ENCODE assay signal across 20 cellular contexts in the genomic region with DNA sequence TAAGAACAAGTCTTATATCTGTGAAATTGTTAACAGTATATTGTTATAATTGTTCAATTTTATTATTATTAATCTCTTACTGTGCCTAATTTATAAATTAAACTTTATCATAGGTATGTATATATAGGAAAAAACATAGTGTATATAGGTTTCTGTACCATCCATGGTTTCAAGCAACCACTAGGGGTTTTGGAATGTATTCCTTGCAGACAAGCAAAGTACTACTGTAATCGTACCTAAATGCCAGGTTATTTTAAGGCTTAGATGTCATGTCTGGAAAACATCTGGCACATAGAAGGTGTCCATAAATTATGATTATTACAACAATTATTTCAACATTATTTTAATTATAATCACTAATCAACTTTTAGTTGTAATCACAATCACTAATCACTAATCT. TPM values are rescaled to one million over a fixed set of nuclear protein-coding genes. Genes with fewer than 3 reads are reported as not detected.
DNase-seq lines count a peak whose midpoint lies in the region; ATAC-seq and TF ChIP-seq lines count a peak whose summit lies in the region.
"Had no signal": no experiment of that assay in that cellular context is flagged by ENCODE, and none has a peak within 500 bp of the region (broad histone marks: within the 10 kb centered on the region; RNA-seq: fewer than 3 reads in every experiment).

No MANE protein-coding gene starts in this region.

- TF ChIP-seq CTCF in C4-2B (conservative IDR thresholded peaks at IDR 0.05) (peak; percentile 20; the same call in 1 of the 2 replicates), GM12874 (IDR thresholded peaks at IDR 0.05; ENCODE audit: insufficient read depth, low read depth, low read length) (peak; percentile 18; the same call in 1 of the 2 replicates), neural cell (IDR thresholded peaks at IDR 0.05; ENCODE audit: poor library complexity, severe bottlenecking) (peak; percentile 51)

- TF ChIP-seq RAD21 in neural cell (conservative IDR thresholded peaks at IDR 0.05): no peak

- no peaks in the 10 kb centered on the region for H3K9me2 ChIP-seq in neural cell (ENCODE audit: insufficient read depth, low read length)

- no peak overlapping the region for H3K4me3 ChIP-seq in neural cell (ENCODE audit: low read length)
- H3K4me3 ChIP-seq: coronary artery, thyroid gland had no signal

- H3K79me2 ChIP-seq in neural cell (replicated peaks; ENCODE audit: insufficient read depth, low read length): no peaks in the 10 kb centered on the region

- no peaks in the 10 kb centered on the region for H4K20me1 ChIP-seq in neural cell (ENCODE audit: insufficient read depth)

- H3F3A ChIP-seq in neural cell (ENCODE audit: insufficient read depth, low read length, poor library complexity, severe bottlenecking): no peaks in the 10 kb centered on the region

- H2AFZ ChIP-seq in neural cell (ENCODE audit: low read depth, low read length): no peak overlapping the region

- H3K27ac ChIP-seq in C4-2B (no peak overlapping the region), neural cell (ENCODE audit: low read length) (peak overlapping the region; percentile 38)
- H3K27ac ChIP-seq: coronary artery, epithelial cell of prostate, HL-60, thyroid gland had no signal

- TF ChIP-seq EP300 in neural cell (conservative IDR thresholded peaks at IDR 0.05; ENCODE audit: poor library complexity, severe bottlenecking): no peak

- H3K9ac ChIP-seq in neural cell (ENCODE audit: low read length): no peak overlapping the region

- H3K4me2 ChIP-seq in neural cell (ENCODE audit: low read length): no peak overlapping the region

- no peaks in the 10 kb centered on the region for H3K27me3 ChIP-seq in neural cell (ENCODE audit: insufficient read depth, low read depth, low read length)
- H3K27me3 ChIP-seq: thyroid gland had no signal

- ATAC-seq in SK-N-SH treated with all-trans-retinoic acid at 6 μM for 48 hours: 0 out of 3 replicates have a peak, but pooled peaks have one; percentile 55

- no peaks in the 10 kb centered on the region for H3K9me3 ChIP-seq in neural cell (ENCODE audit: low read length)
- H3K9me3 ChIP-seq: thyroid gland had no signal

- H3K36me3 ChIP-seq in neural cell (ENCODE audit: insufficient read depth, low read length): no peaks in the 10 kb centered on the region
- H3K36me3 ChIP-seq: thyroid gland had no signal

- DNase-seq in activated gamma-delta T cell treated with Interleukin-2 at 50 U/mL for 16 hours (no peak), retina (no peak), NAMALWA (ENCODE audit: low spot score) (no peak)
- DNase-seq: activated CD8-positive, alpha-beta memory T cell treated with anti-CD3 and anti-CD28 coated beads, Interleukin-2, amount 50 U/mL, for 4 hours; activated naive CD4-positive, alpha-beta T cell; C1 segment of cervical spinal cord; glutamatergic neuron; KBM-7; NCI-H1417 treated with DMSO at 0.1 percent for 48 hours; nucleus accumbens; stimulated activated CD4-positive, alpha-beta T cell treated with anti-CD3 and anti-CD28 coated beads, Interleukin-4, amount 100 ng/mL, for 24 hours; T1000; thyroid gland had no signal

TF ChIP-seq in SK-N-SH treated with all-trans-retinoic acid at 6 μM for 48 hours, 23 proteins besides CTCF, POLR2A, EP300 and RAD21 (continues in another document):
- TF ChIP-seq ZFP3 (CRISPR knock-in tag; IDR thresholded peaks at IDR 0.05) (no peak), ISL1 (CRISPR knock-in tag; IDR thresholded peaks at IDR 0.05) (no peak), BACH2 (CRISPR knock-in tag; IDR thresholded peaks at IDR 0.05; ENCODE audit: borderline replicate concordance) (no peak), ZC3H10 (CRISPR knock-in tag; IDR thresholded peaks at IDR 0.05) (no peak), ESRRG (CRISPR knock-in tag; IDR thresholded peaks at IDR 0.05) (no peak), ZNF70 (CRISPR knock-in tag; IDR thresholded peaks at IDR 0.05) (no peak)
- TF ChIP-seq, protein P1, sequence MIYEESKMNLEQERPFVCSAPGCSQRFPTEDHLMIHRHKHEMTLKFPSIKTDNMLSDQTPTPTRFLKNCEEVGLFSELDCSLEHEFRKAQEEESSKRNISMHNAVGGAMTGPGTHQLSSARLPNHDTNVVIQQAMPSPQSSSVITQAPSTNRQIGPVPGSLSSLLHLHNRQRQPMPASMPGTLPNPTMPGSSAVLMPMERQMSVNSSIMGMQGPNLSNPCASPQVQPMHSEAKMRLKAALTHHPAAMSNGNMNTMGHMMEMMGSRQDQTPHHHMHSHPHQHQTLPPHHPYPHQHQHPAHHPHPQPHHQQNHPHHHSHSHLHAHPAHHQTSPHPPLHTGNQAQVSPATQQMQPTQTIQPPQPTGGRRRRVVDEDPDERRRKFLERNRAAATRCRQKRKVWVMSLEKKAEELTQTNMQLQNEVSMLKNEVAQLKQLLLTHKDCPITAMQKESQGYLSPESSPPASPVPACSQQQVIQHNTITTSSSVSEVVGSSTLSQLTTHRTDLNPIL (CRISPR knock-in tag; IDR thresholded peaks at IDR 0.05; ENCODE audit: low read depth): no peak
- TF ChIP-seq, protein P2, sequence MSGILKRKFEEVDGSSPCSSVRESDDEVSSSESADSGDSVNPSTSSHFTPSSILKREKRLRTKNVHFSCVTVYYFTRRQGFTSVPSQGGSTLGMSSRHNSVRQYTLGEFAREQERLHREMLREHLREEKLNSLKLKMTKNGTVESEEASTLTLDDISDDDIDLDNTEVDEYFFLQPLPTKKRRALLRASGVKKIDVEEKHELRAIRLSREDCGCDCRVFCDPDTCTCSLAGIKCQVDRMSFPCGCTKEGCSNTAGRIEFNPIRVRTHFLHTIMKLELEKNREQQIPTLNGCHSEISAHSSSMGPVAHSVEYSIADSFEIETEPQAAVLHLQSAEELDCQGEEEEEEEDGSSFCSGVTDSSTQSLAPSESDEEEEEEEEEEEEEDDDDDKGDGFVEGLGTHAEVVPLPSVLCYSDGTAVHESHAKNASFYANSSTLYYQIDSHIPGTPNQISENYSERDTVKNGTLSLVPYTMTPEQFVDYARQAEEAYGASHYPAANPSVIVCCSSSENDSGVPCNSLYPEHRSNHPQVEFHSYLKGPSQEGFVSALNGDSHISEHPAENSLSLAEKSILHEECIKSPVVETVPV (CRISPR knock-in tag; IDR thresholded peaks at IDR 0.05): no peak

TF ChIP-seq in neural cell, 6 proteins besides CTCF, POLR2A, EP300 and RAD21:
- TF ChIP-seq TAF1 (IDR thresholded peaks at IDR 0.05; ENCODE audit: low read depth) (no peak), MXI1 (conservative IDR thresholded peaks at IDR 0.05; ENCODE audit: poor library complexity, severe bottlenecking) (no peak), POLR2AphosphoS5 (IDR thresholded peaks at IDR 0.05) (no peak), EZH2 (IDR thresholded peaks at IDR 0.05; ENCODE audit: borderline replicate concordance, insufficient read depth, low read length, poor library complexity, severe bottlenecking) (no peak), SMC3 (conservative IDR thresholded peaks at IDR 0.05; ENCODE audit: poor library complexity) (no peak)
- TF ChIP-seq, protein P3, sequence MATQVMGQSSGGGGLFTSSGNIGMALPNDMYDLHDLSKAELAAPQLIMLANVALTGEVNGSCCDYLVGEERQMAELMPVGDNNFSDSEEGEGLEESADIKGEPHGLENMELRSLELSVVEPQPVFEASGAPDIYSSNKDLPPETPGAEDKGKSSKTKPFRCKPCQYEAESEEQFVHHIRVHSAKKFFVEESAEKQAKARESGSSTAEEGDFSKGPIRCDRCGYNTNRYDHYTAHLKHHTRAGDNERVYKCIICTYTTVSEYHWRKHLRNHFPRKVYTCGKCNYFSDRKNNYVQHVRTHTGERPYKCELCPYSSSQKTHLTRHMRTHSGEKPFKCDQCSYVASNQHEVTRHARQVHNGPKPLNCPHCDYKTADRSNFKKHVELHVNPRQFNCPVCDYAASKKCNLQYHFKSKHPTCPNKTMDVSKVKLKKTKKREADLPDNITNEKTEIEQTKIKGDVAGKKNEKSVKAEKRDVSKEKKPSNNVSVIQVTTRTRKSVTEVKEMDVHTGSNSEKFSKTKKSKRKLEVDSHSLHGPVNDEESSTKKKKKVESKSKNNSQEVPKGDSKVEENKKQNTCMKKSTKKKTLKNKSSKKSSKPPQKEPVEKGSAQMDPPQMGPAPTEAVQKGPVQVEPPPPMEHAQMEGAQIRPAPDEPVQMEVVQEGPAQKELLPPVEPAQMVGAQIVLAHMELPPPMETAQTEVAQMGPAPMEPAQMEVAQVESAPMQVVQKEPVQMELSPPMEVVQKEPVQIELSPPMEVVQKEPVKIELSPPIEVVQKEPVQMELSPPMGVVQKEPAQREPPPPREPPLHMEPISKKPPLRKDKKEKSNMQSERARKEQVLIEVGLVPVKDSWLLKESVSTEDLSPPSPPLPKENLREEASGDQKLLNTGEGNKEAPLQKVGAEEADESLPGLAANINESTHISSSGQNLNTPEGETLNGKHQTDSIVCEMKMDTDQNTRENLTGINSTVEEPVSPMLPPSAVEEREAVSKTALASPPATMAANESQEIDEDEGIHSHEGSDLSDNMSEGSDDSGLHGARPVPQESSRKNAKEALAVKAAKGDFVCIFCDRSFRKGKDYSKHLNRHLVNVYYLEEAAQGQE (IDR thresholded peaks at IDR 0.05; ENCODE audit: borderline replicate concordance): no peak

RNA-seq across cellular contexts. Expression of a gene that starts 8.4 kb away (rescaled TPM):
- 8.9 and 10.6 TPM in 2 replicates for polyA plus RNA-seq in neural cell
- polyA minus RNA-seq in neural cell: 20.9 and 27.6 TPM in 2 replicates
